In genomic region chr22:41801147-41801819, GRCh38 we compare ENCODE assay signal across 8 cellular contexts. TPM values are rescaled to one million over a fixed set of nuclear protein-coding genes. Genes with fewer than 3 reads are reported as not detected.
A peak's percentile ranks its signal among the peaks of the same experiment; 100 is the strongest.
DNase-seq lines count a peak whose midpoint lies in the region; FAIRE-seq and TF ChIP-seq lines count a peak whose summit lies in the region.

No MANE protein-coding gene starts in this region.

- H3K4me3 ChIP-seq in OCI-LY3 (ENCODE audit: low read length) = peak overlapping the region; percentile 88
- peak overlapping the region; percentile 76 to 85 for H3K4me3 ChIP-seq in esophagus (ENCODE audit: low read depth in 1 of 2, low read length in 2 of 2)
- peak overlapping the region; percentile 88 for H3K4me3 ChIP-seq in trophoblast cell (ENCODE audit: low read depth, low read length)

- WGBS in esophagus, 2 donors = 20 to 21% methylated on average over 4 of the region's 4 CpGs
- WGBS in trophoblast cell (ENCODE audit: extremely low coverage, insufficient coverage, insufficient read length) = no CpG with 5 or more reads among the region's 4 CpGs

- no peaks in the 10 kb centered on the region for H3K9me3 ChIP-seq in OCI-LY3 (ENCODE audit: insufficient read depth, low read length)
- H3K9me3 ChIP-seq in esophagus (ENCODE audit: control insufficient read depth in 2 of 2, insufficient read depth in 1 of 2, low read depth in 1 of 2, low read length in 1 of 2) = no peaks in the 10 kb centered on the region
- H3K9me3 ChIP-seq in trophoblast cell (ENCODE audit: insufficient read depth, low read depth, low read length) = no peaks in the 10 kb centered on the region

- peak overlapping the region; percentile 84 for H3K14ac ChIP-seq in trophoblast cell (ENCODE audit: low read length)

- peak; percentile 15 for FAIRE-seq in G401.6 (lab: Jason Lieb, UNC)

- H3K9ac ChIP-seq in OCI-LY3 (ENCODE audit: low read length) = peak overlapping the region; percentile 93
- peak overlapping the region; percentile 14 for H3K9ac ChIP-seq in trophoblast cell (ENCODE audit: low read length)

- H3K27ac ChIP-seq in OCI-LY3 (ENCODE audit: low read length) = no peak overlapping the region
- H3K27ac ChIP-seq in esophagus (ENCODE audit: low read depth in 2 of 2, low read length in 1 of 2) = peak overlapping the region in 1 of 2 donors; percentile 87
- no peak overlapping the region for H3K27ac ChIP-seq in trophoblast cell (ENCODE audit: low read depth, low read length)

- H4K20me1 ChIP-seq in OCI-LY3 (ENCODE audit: insufficient read depth, low read length) = no peaks in the 10 kb centered on the region

- no peak for TF ChIP-seq CTCF in OCI-LY3 (IDR thresholded peaks at IDR 0.05; ENCODE audit: low read depth, low read length)

- H3K79me1 ChIP-seq in trophoblast cell (ENCODE audit: low read length) = peaks cover 12% of the 10 kb centered on the region

- no peaks in the 10 kb centered on the region for H3K36me3 ChIP-seq in OCI-LY3 (replicated peaks; ENCODE audit: low read depth, low read length)
- H3K36me3 ChIP-seq in esophagus (ENCODE audit: control insufficient read depth in 2 of 2, insufficient read depth in 2 of 2, low read length in 1 of 2) = no peaks in the 10 kb centered on the region
- no peaks in the 10 kb centered on the region for H3K36me3 ChIP-seq in trophoblast cell (ENCODE audit: control insufficient read depth in 1 of 2, insufficient read depth in 2 of 2, low read length in 2 of 2)

- no peak overlapping the region for H3K23ac ChIP-seq in trophoblast cell (ENCODE audit: low read length)

- no peak overlapping the region for H2BK5ac ChIP-seq in trophoblast cell (ENCODE audit: low read depth, low read length, poor library complexity)

- no peak overlapping the region for H4K12ac ChIP-seq in trophoblast cell (ENCODE audit: low read depth, low read length)

- no peak overlapping the region for H2BK12ac ChIP-seq in trophoblast cell (ENCODE audit: low read length)

- no peak overlapping the region for H3K4ac ChIP-seq in trophoblast cell (ENCODE audit: low read depth, low read length)

- H3K27me3 ChIP-seq in OCI-LY3 (ENCODE audit: low read depth, low read length) (no peaks in the 10 kb centered on the region), esophagus (ENCODE audit: control insufficient read depth in 1 of 2, insufficient read depth in 2 of 2, low read length in 2 of 2) (no peaks in the 10 kb centered on the region), trophoblast cell (ENCODE audit: insufficient read depth, low read length) (no peaks in the 10 kb centered on the region)

- H3K4me1 ChIP-seq in OCI-LY3 (ENCODE audit: low read length) (peaks cover 16% of the 10 kb centered on the region), esophagus (ENCODE audit: control insufficient read depth in 2 of 2, insufficient read depth in 2 of 2, low read length in 1 of 2) (peaks cover 2 to 4% of the 10 kb centered on the region in 2 donors), trophoblast cell (ENCODE audit: control insufficient read depth in 1 of 2, insufficient read depth in 2 of 2, low read length in 2 of 2) (peaks cover 11 to 13% of the 10 kb centered on the region in 2 experiments)

- H3K4me2 ChIP-seq in OCI-LY3 (ENCODE audit: low read length) = peak overlapping the region; percentile 95
- peak overlapping the region; percentile 98 for H3K4me2 ChIP-seq in trophoblast cell (ENCODE audit: low read length)

- DNase-seq in trophoblast cell = peak in 1 of 2 donors; percentile 15
- DNase-seq in NK-92 (lab: John Stamatoyannopoulos, UW; ENCODE audit: unreplicated experiment) = no peak
- DNase-seq in KG1 (lab: John Stamatoyannopoulos, UW) = no peak
- DNase-seq in NCI-H2227 treated with DMSO at 0.1 percent for 48 hours (lab: John Stamatoyannopoulos, UW) = no peak
- no peak for DNase-seq in hypothalamus (lab: John Stamatoyannopoulos, UW)

- H4K8ac ChIP-seq in trophoblast cell (ENCODE audit: low read depth, low read length) = peak overlapping the region; percentile 47

- H2AK5ac ChIP-seq in trophoblast cell (ENCODE audit: low read length) = no peak overlapping the region

- H2AFZ ChIP-seq in OCI-LY3 (ENCODE audit: low read depth, low read length) = no peak overlapping the region
- H2AFZ ChIP-seq in trophoblast cell (ENCODE audit: insufficient read depth, low read length, poor library complexity) = peak overlapping the region; percentile 55

- peak overlapping the region; percentile 9 for H3K18ac ChIP-seq in trophoblast cell (ENCODE audit: low read length)

- H2BK120ac ChIP-seq in trophoblast cell (ENCODE audit: insufficient read depth, low read length, poor library complexity) = no peak overlapping the region

- H4K91ac ChIP-seq in trophoblast cell (ENCODE audit: low read depth, low read length) = no peak overlapping the region

- peaks cover 22% of the 10 kb centered on the region for H3K79me2 ChIP-seq in OCI-LY3 (ENCODE audit: low read length)
- peaks cover 1% of the 10 kb centered on the region for H3K79me2 ChIP-seq in trophoblast cell (ENCODE audit: control insufficient read depth, insufficient read depth, low read length, poor library complexity)

RNA-seq across cellular contexts. Expression of gene CCDC134, which starts 0.8 kb away (rescaled TPM):
- polyA plus RNA-seq in esophagus = 1 to 10 TPM; 1.5 to 1.9 TPM
- polyA plus RNA-seq in trophoblast cell (2013) = 5.6 and 5.9 TPM in 2 replicates

RNA-seq across cellular contexts. Expression of gene SREBF2, which starts 31.6 kb away (rescaled TPM):
- polyA plus RNA-seq in esophagus = 10 to 100 TPM; 66.4 to 76.4 TPM
- polyA plus RNA-seq in trophoblast cell (2013) = 97.8 and 99.1 TPM in 2 replicates
